In genomic region chr3:126540342-126540849, GRCh38 we compare ENCODE assay signal across 1 cellular context.
A peak's percentile ranks its signal among the peaks of the same experiment; 100 is the strongest.
TF ChIP-seq lines count a peak whose summit lies in the region.

No MANE protein-coding gene starts in this region.

TF ChIP-seq in K562, 482 proteins besides CTCF, POLR2A, EP300 and RAD21 (continued from another document and continues in another):
- TF ChIP-seq ZNF512 (tag; IDR thresholded peaks at IDR 0.05) (no peak), RFX1 (IDR thresholded peaks at IDR 0.05) (no peak), NR4A1 (CRISPR knock-in tag; IDR thresholded peaks at IDR 0.05) (no peak), NR4A1 (tag; IDR thresholded peaks at IDR 0.05) (no peak), MITF (IDR thresholded peaks at IDR 0.05) (no peak), CHCHD3 (CRISPR knock-in tag; IDR thresholded peaks at IDR 0.05) (no peak), DEAF1 (CRISPR knock-in tag; IDR thresholded peaks at IDR 0.05) (no peak), DNMT1 (IDR thresholded peaks at IDR 0.05) (no peak), MED1 (CRISPR knock-in tag; IDR thresholded peaks at IDR 0.05; ENCODE audit: borderline replicate concordance) (no peak), SFPQ (IDR thresholded peaks at IDR 0.05; ENCODE audit: low read depth, low read length) (no peak), ZBTB49 (CRISPR knock-in tag; IDR thresholded peaks at IDR 0.05; ENCODE audit: borderline replicate concordance) (no peak), TRIM24 (IDR thresholded peaks at IDR 0.05) (0 out of 4 replicates have a peak, but pooled peaks of 1 of the 2 experiments have one; percentile 45), ZNF740 (CRISPR knock-in tag; IDR thresholded peaks at IDR 0.05) (no peak), ZNF740 (tag; IDR thresholded peaks at IDR 0.05) (no peak), CREB5 (CRISPR knock-in tag; IDR thresholded peaks at IDR 0.05) (no peak), SP2 (IDR thresholded peaks at IDR 0.05; ENCODE audit: extremely low read depth, low read depth, low read length, poor library complexity, severe bottlenecking) (no peak), SIRT6 (IDR thresholded peaks at IDR 0.05; ENCODE audit: low read depth, low read length) (no peak), JUND (IDR thresholded peaks at IDR 0.05; ENCODE audit: borderline replicate concordance, low read depth, low read length) (0 out of 2 replicates have a peak, but pooled peaks have one; percentile 9), JUND (tag; IDR thresholded peaks at IDR 0.05; ENCODE audit: borderline replicate concordance, low read depth, low read length) (peak; percentile 74; the same call in 1 of the 3 replicates), ZC3H4 (CRISPR knock-in tag; IDR thresholded peaks at IDR 0.05; ENCODE audit: borderline replicate concordance) (no peak), ZNF589 (CRISPR knock-in tag; IDR thresholded peaks at IDR 0.05; ENCODE audit: low read depth) (no peak), LCOR (CRISPR knock-in tag; IDR thresholded peaks at IDR 0.05) (no peak), ZNF324 (CRISPR knock-in tag; IDR thresholded peaks at IDR 0.05) (no peak), SNIP1 (IDR thresholded peaks at IDR 0.05; ENCODE audit: low read depth) (no peak), ZNF316 (IDR thresholded peaks at IDR 0.05) (peak; percentile 99), PTBP1 (IDR thresholded peaks at IDR 0.05; ENCODE audit: low read depth, low read length) (no peak), SNRNP70 (optimal IDR thresholded peaks at IDR 0.05; ENCODE audit: low read depth, low read length) (no peak), GATA2 (CRISPR knock-in tag; IDR thresholded peaks at IDR 0.05) (no peak), SMC3 (conservative IDR thresholded peaks at IDR 0.05; ENCODE audit: insufficient read depth, low read depth, low read length) (no peak), DMBX1 (CRISPR knock-in tag; IDR thresholded peaks at IDR 0.05; ENCODE audit: borderline replicate concordance) (no peak), MAZ (CRISPR knock-in tag; conservative IDR thresholded peaks at IDR 0.05 in 1 of 2, IDR thresholded peaks at IDR 0.05 in 1 of 2) (no peak), MCM2 (IDR thresholded peaks at IDR 0.05; ENCODE audit: low read depth) (no peak), ZZZ3 (IDR thresholded peaks at IDR 0.05) (no peak), FUS (optimal IDR thresholded peaks at IDR 0.05; ENCODE audit: low read depth, low read length) (no peak), PATZ1 (CRISPR knock-in tag; IDR thresholded peaks at IDR 0.05; ENCODE audit: borderline replicate concordance) (no peak), MEF2D (tag; conservative IDR thresholded peaks at IDR 0.05; ENCODE audit: low read depth) (no peak), MAX (CRISPR knock-in tag; IDR thresholded peaks at IDR 0.05) (peak; percentile 63; the same call in 1 of the 2 replicates), KDM5B (IDR thresholded peaks at IDR 0.05; ENCODE audit: insufficient replicate concordance, low read depth, low read length) (no peak), ZBTB11 (CRISPR knock-in tag; IDR thresholded peaks at IDR 0.05) (no peak), LEF1 (IDR thresholded peaks at IDR 0.05) (peak; percentile 46; the same call in 1 of the 2 replicates), ZNF212 (CRISPR knock-in tag; IDR thresholded peaks at IDR 0.05) (no peak), ZNF311 (CRISPR knock-in tag; IDR thresholded peaks at IDR 0.05) (0 out of 2 replicates have a peak, but pooled peaks have one; percentile 12), ZBTB8A (IDR thresholded peaks at IDR 0.05; ENCODE audit: partially characterized antibody) (no peak), PKNOX1 (IDR thresholded peaks at IDR 0.05) (no peak), SRSF7 (optimal IDR thresholded peaks at IDR 0.05; ENCODE audit: low read depth, low read length) (no peak), KDM2B (CRISPR knock-in tag; IDR thresholded peaks at IDR 0.05) (no peak)
